ENCODE assay signal across 16 cellular contexts in the genomic region with DNA sequence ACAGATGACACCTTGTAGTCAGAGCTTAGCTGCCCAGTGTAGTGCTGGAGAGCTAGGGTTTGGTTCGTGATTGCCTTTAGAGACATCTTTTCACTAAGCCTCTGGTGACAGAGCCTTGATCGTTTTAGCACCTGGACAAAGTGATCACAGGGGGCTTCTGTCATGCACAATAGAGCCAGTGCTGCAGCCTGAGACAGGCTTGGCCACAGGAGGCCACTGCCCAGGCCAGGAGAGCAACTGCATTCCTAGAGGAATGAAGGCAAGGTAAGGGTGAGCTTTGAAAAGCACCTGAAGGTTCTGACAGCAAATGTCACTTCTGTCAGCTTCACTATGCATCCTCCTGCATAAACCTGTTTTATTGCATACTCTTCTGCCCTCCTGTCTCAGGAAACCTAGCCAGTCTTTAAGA.
A peak's percentile ranks its signal among the peaks of the same experiment; 100 is the strongest.
DNase-seq lines count a peak whose midpoint lies in the region; ATAC-seq and TF ChIP-seq lines count a peak whose summit lies in the region.
"Had no signal": no experiment of that assay in that cellular context is flagged by ENCODE, and none has a peak within 500 bp of the region (broad histone marks: within the 10 kb centered on the region; RNA-seq: fewer than 3 reads in every experiment).

No MANE protein-coding gene starts in this region.

- no peak for TF ChIP-seq CTCF in WTC11 (IDR thresholded peaks at IDR 0.05)
- no peak for TF ChIP-seq CTCF in PC-3 (conservative IDR thresholded peaks at IDR 0.05; ENCODE audit: low read depth, low read length)

- peaks cover 56% of the 10 kb centered on the region for H3K36me3 Mint-ChIP-seq in WTC11
- H3K36me3 Mint-ChIP-seq in stimulated activated memory B cell treated with anti-CD40 and anti-IgM and Interleukin-4, amounts not matched to agents 10 μg/mL and 1 μg/mL and 100 μg/mL, for 72 hours, result no peaks in the 10 kb centered on the region

- H3K4me3 ChIP-seq in HUES48 (ENCODE audit: low read depth, low read length) (no peak overlapping the region), PC-3 (ENCODE audit: low read length) (no peak overlapping the region)

- H3K9me3 Mint-ChIP-seq in WTC11, result peaks cover 19% of the 10 kb centered on the region
- no peaks in the 10 kb centered on the region for H3K9me3 Mint-ChIP-seq in stimulated activated memory B cell treated with anti-CD40 and anti-IgM and Interleukin-4, amounts not matched to agents 10 μg/mL and 1 μg/mL and 100 μg/mL, for 72 hours
- H3K9me3 Mint-ChIP-seq: CD4-positive, alpha-beta T cell had no signal

- H3K4me1 ChIP-seq in HUES48 (ENCODE audit: control insufficient read depth, insufficient read depth, low read length), result peaks cover 58% of the 10 kb centered on the region
- H3K4me1 ChIP-seq in PC-3 (ENCODE audit: insufficient read depth, low read length), result 0 out of 2 replicates have a peak, but pooled peaks cover 5% of the 10 kb centered on the region

- peak; percentile 8 for ATAC-seq in GM18909 (IDR thresholded peaks at IDR 0.05; ENCODE audit: poor library complexity, unreplicated experiment)
- ATAC-seq in WTC11, result peak; percentile 56
- ATAC-seq in PC-3, result no peak
- ATAC-seq in GM18519 (IDR thresholded peaks at IDR 0.05; ENCODE audit: low FRiP score, unreplicated experiment), result no peak
- no peak for ATAC-seq in stimulated activated memory B cell treated with anti-CD40 and anti-IgM and Interleukin-4, amounts not matched to agents 10 μg/mL and 1 μg/mL and 100 μg/mL, for 72 hours
- ATAC-seq: HCT116 had no signal

- H3K27ac Mint-ChIP-seq in WTC11, result peak overlapping the region; percentile 11; the same call in 1 of the 2 replicates
- H3K27ac Mint-ChIP-seq in stimulated activated memory B cell treated with anti-CD40 and anti-IgM and Interleukin-4, amounts not matched to agents 10 μg/mL and 1 μg/mL and 100 μg/mL, for 72 hours, result no peak overlapping the region
- H3K27ac Mint-ChIP-seq: B cell; CD4-positive, alpha-beta T cell had no signal

- H3K4me1 Mint-ChIP-seq in WTC11, result peaks cover 77% of the 10 kb centered on the region
- peaks cover 6% of the 10 kb centered on the region for H3K4me1 Mint-ChIP-seq in stimulated activated memory B cell treated with anti-CD40 and anti-IgM and Interleukin-4, amounts not matched to agents 10 μg/mL and 1 μg/mL and 100 μg/mL, for 72 hours

- no peak overlapping the region for H2AFZ ChIP-seq in PC-3 (ENCODE audit: low read length)

- intact Hi-C loops in PC-3 (cut with micrococcal nuclease), result no loop called here

- H3K4me2 ChIP-seq in PC-3 (ENCODE audit: low read length), result no peak overlapping the region

- no peaks in the 10 kb centered on the region for H3K9me3 ChIP-seq in HUES48 (ENCODE audit: control insufficient read depth, insufficient read depth, low read length)
- no peaks in the 10 kb centered on the region for H3K9me3 ChIP-seq in PC-3 (ENCODE audit: low read length)

- H4K20me1 ChIP-seq in PC-3 (ENCODE audit: low read length), result no peaks in the 10 kb centered on the region

- no TSS peak for BruUV-seq in PC-3 (replicated peaks; lab: Mats Ljungman, UMichigan)

- H3K4me3 Mint-ChIP-seq in WTC11, result no peak overlapping the region
- no peak overlapping the region for H3K4me3 Mint-ChIP-seq in stimulated activated memory B cell treated with anti-CD40 and anti-IgM and Interleukin-4, amounts not matched to agents 10 μg/mL and 1 μg/mL and 100 μg/mL, for 72 hours
- H3K4me3 Mint-ChIP-seq: B cell; CD4-positive, alpha-beta T cell had no signal

- H3F3A ChIP-seq in PC-3 (ENCODE audit: low read length, unreplicated experiment), result no peaks in the 10 kb centered on the region

- DNase-seq in WTC11 (ENCODE audit: low spot score) (peak; percentile 58), iPS-NIHi7 (ENCODE audit: extremely low spot score) (peak; percentile 26), PC-3 (no peak), SKM-1 (lab: John Stamatoyannopoulos, UW; ENCODE audit: unreplicated experiment) (no peak)
- DNase-seq: ACHN; C1 segment of cervical spinal cord; CD4-positive, alpha-beta T cell; DMS79; IMR-90 had no signal

- peaks cover 45% of the 10 kb centered on the region for H3K36me3 ChIP-seq in HUES48 (ENCODE audit: control insufficient read depth, insufficient read depth, low read length)
- H3K36me3 ChIP-seq in PC-3 (ENCODE audit: low read depth, low read length), result no peaks in the 10 kb centered on the region

- POLR2A ChIA-PET in WTC11 (lab: Charles Lee), result interaction anchor here (0.7 to 1.0 kb wide), 2 partner anchors 89 to 100 kb away, joined by 3 to 4 read pairs; no protein-coding TSS in a partner anchor
- POLR2A ChIA-PET in PC-3 (lab: Charles Lee; ENCODE audit: unreplicated experiment), result no interaction called here

- peaks cover 9% of the 10 kb centered on the region for H3K27me3 Mint-ChIP-seq in WTC11 (ENCODE audit: low read depth)
- peaks cover 13% of the 10 kb centered on the region for H3K27me3 Mint-ChIP-seq in stimulated activated memory B cell treated with anti-CD40 and anti-IgM and Interleukin-4, amounts not matched to agents 10 μg/mL and 1 μg/mL and 100 μg/mL, for 72 hours

- no peaks in the 10 kb centered on the region for H3K9me2 ChIP-seq in PC-3 (replicated peaks; ENCODE audit: low read length)

- H3K27ac ChIP-seq in HUES48 (ENCODE audit: low read depth, low read length), result peak overlapping the region; percentile 53
- no peak overlapping the region for H3K27ac ChIP-seq in PC-3 (ENCODE audit: low read length)
- H3K27ac ChIP-seq: HL-60 had no signal

- CTCF ChIA-PET in WTC11 (lab: Charles Lee) (interaction anchor here (0.9 to 5.9 kb wide), 6 partner anchors 88 to 259 kb away, joined by 3 to 43 read pairs (median 4); no protein-coding TSS in a partner anchor), PC-3 (lab: Charles Lee) (no interaction called here)

- H3K27me3 ChIP-seq in HUES48 (ENCODE audit: control insufficient read depth, insufficient read depth, low read length) (no peaks in the 10 kb centered on the region), PC-3 (ENCODE audit: low read length) (peaks cover 39% of the 10 kb centered on the region)

- H3K9ac ChIP-seq in HUES48 (ENCODE audit: low read depth, low read length) (no peak overlapping the region), PC-3 (ENCODE audit: low read length) (no peak overlapping the region)

- H3K79me2 ChIP-seq in PC-3 (ENCODE audit: low read length), result no peaks in the 10 kb centered on the region

TF ChIP-seq in WTC11, 78 proteins besides CTCF, POLR2A, EP300 and RAD21 (continues in another document):
- TF ChIP-seq FOXP4 (CRISPR knock-in tag; IDR thresholded peaks at IDR 0.05) (no peak), TP53 (CRISPR knock-in tag; IDR thresholded peaks at IDR 0.05) (no peak), CBFB (CRISPR knock-in tag; IDR thresholded peaks at IDR 0.05; ENCODE audit: low read depth) (no peak), JAZF1 (CRISPR knock-in tag; IDR thresholded peaks at IDR 0.05) (no peak)
- TF ChIP-seq, protein P1, sequence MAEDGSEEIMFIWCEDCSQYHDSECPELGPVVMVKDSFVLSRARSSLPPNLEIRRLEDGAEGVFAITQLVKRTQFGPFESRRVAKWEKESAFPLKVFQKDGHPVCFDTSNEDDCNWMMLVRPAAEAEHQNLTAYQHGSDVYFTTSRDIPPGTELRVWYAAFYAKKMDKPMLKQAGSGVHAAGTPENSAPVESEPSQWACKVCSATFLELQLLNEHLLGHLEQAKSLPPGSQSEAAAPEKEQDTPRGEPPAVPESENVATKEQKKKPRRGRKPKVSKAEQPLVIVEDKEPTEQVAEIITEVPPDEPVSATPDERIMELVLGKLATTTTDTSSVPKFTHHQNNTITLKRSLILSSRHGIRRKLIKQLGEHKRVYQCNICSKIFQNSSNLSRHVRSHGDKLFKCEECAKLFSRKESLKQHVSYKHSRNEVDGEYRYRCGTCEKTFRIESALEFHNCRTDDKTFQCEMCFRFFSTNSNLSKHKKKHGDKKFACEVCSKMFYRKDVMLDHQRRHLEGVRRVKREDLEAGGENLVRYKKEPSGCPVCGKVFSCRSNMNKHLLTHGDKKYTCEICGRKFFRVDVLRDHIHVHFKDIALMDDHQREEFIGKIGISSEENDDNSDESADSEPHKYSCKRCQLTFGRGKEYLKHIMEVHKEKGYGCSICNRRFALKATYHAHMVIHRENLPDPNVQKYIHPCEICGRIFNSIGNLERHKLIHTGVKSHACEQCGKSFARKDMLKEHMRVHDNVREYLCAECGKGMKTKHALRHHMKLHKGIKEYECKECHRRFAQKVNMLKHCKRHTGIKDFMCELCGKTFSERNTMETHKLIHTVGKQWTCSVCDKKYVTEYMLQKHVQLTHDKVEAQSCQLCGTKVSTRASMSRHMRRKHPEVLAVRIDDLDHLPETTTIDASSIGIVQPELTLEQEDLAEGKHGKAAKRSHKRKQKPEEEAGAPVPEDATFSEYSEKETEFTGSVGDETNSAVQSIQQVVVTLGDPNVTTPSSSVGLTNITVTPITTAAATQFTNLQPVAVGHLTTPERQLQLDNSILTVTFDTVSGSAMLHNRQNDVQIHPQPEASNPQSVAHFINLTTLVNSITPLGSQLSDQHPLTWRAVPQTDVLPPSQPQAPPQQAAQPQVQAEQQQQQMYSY (CRISPR knock-in tag; IDR thresholded peaks at IDR 0.05), result no peak
- TF ChIP-seq, protein P2, sequence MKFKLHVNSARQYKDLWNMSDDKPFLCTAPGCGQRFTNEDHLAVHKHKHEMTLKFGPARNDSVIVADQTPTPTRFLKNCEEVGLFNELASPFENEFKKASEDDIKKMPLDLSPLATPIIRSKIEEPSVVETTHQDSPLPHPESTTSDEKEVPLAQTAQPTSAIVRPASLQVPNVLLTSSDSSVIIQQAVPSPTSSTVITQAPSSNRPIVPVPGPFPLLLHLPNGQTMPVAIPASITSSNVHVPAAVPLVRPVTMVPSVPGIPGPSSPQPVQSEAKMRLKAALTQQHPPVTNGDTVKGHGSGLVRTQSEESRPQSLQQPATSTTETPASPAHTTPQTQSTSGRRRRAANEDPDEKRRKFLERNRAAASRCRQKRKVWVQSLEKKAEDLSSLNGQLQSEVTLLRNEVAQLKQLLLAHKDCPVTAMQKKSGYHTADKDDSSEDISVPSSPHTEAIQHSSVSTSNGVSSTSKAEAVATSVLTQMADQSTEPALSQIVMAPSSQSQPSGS (CRISPR knock-in tag; IDR thresholded peaks at IDR 0.05; ENCODE audit: borderline replicate concordance, low read depth), result no peak

Comparison
In these comparisons a context has a peak if more than half of its experiments do, and no peak if none do; other contexts are left out.
1. ATAC-seq: peak in GM18909 (single experiment) and WTC11 (single experiment); none in PC-3 (single experiment), GM18519 (single experiment) and stimulated activated memory B cell treated with anti-CD40 and anti-IgM and Interleukin-4, amounts not matched to agents 10 μg/mL and 1 μg/mL and 100 μg/mL, for 72 hours (single experiment).
2. DNase-seq: peak in WTC11 (single experiment) and iPS-NIHi7 (single experiment); none in PC-3 (single experiment) and SKM-1 (single experiment).